8 cellular contexts compared by ENCODE assay signal in genomic region chr19:40090256-40091204, GRCh38. TPM values are rescaled to one million over a fixed set of nuclear protein-coding genes. Genes with fewer than 3 reads are reported as not detected.
DNase-seq lines count a peak whose midpoint lies in the region; ATAC-seq and TF ChIP-seq lines count a peak whose summit lies in the region.

Gene ZNF780A, minus strand, starts transcription at chr19:40090943. Its CDS starts 6,190 bp downstream, at chr19:40084753.

- H3K27ac ChIP-seq in CD8-positive, alpha-beta T cell (ENCODE audit: low read depth, low read length) = peak within 1 kb of the TSS; percentile 98
- peak within 1 kb of the TSS; percentile 93 to 94 for H3K27ac ChIP-seq in esophagus (ENCODE audit: low read depth in 2 of 2, low read length in 1 of 2)

- peaks cover 48% of the 10 kb centered on the region for H3K4me1 Mint-ChIP-seq in CD8-positive, alpha-beta T cell (ENCODE audit: low read depth)
- peaks cover 31 to 40% (median 35%) of the 10 kb centered on the region in 3 donors for H3K4me1 Mint-ChIP-seq in IgD-negative memory B cell
- peaks cover 40% of the 10 kb centered on the region for H3K4me1 Mint-ChIP-seq in activated T-cell treated with anti-CD3 and anti-CD28 coated beads, Interleukin-2, amount 50 U/mL, for 4 hours (ENCODE audit: low read depth)

- no peaks in the 10 kb centered on the region for H3K27me3 ChIP-seq in CD8-positive, alpha-beta T cell (ENCODE audit: insufficient read depth, low read length)
- H3K27me3 ChIP-seq in esophagus (ENCODE audit: control insufficient read depth in 1 of 2, insufficient read depth in 2 of 2, low read length in 2 of 2) = no peaks in the 10 kb centered on the region

- H3K27ac Mint-ChIP-seq in CD8-positive, alpha-beta T cell = peak within 1 kb of the TSS; percentile 100
- H3K27ac Mint-ChIP-seq in IgD-negative memory B cell = peak within 1 kb of the TSS; percentile 92 to 100 (median 98)

- peak within 1 kb of the TSS; percentile 100 for H3K4me3 Mint-ChIP-seq in CD8-positive, alpha-beta T cell
- peak within 1 kb of the TSS; percentile 99 to 100 (median 100) for H3K4me3 Mint-ChIP-seq in IgD-negative memory B cell
- H3K4me3 Mint-ChIP-seq in activated T-cell treated with anti-CD3 and anti-CD28 coated beads, Interleukin-2, amount 50 U/mL, for 4 hours = peak within 1 kb of the TSS; percentile 100

- ATAC-seq in CD8-positive, alpha-beta T cell = peak; percentile 94
- ATAC-seq in GM21367 (IDR thresholded peaks at IDR 0.05; ENCODE audit: unreplicated experiment) = peak; percentile 76
- peak; percentile 93 to 94 for ATAC-seq in activated T-cell treated with anti-CD3 and anti-CD28 coated beads, Interleukin-2, amount 50 U/mL, for 4 hours

- peaks cover 24% of the 10 kb centered on the region for H3K4me1 ChIP-seq in CD8-positive, alpha-beta T cell (ENCODE audit: insufficient read depth, low read length)
- no peaks in the 10 kb centered on the region for H3K4me1 ChIP-seq in esophagus (ENCODE audit: control insufficient read depth in 2 of 2, insufficient read depth in 2 of 2, low read length in 1 of 2)

- intact Hi-C loops in CD8-positive, alpha-beta T cell (cut with DNase I, micrococcal nuclease) = loop anchor here (1.0 to 2.0 kb wide), 6 partner anchors 34 to 119 kb away; partner anchors contain the start of genes PSMC4 (in 2 of the 2), MAP3K10 (in 1 of the 2), ZNF546 (in 1 of the 2) and ZNF780B (in 1 of the 2)

- TF ChIP-seq CTCF in CD8-positive, alpha-beta T cell (IDR thresholded peaks at IDR 0.05) = no peak

- H3K36me3 ChIP-seq in CD8-positive, alpha-beta T cell (ENCODE audit: insufficient read depth, low read length) = no peaks in the 10 kb centered on the region
- no peaks in the 10 kb centered on the region for H3K36me3 ChIP-seq in esophagus (ENCODE audit: control insufficient read depth in 2 of 2, insufficient read depth in 2 of 2, low read length in 1 of 2)

- CTCF ChIA-PET in CD8-positive, alpha-beta T cell (lab: Charles Lee) = interaction anchor here (0.9 kb wide), 1 partner anchor 31 kb away, joined by 3 read pairs; no protein-coding TSS in a partner anchor

- POLR2A ChIA-PET in CD8-positive, alpha-beta T cell (lab: Charles Lee) = interaction anchor here (0.5 to 2.0 kb wide), 6 partner anchors 32 to 149 kb away, joined by 3 to 12 read pairs (median 4); partner anchors contain the start of genes PSMC4, ZNF546 and ZNF780B

- DNase-seq in CD8-positive, alpha-beta T cell = peak; percentile 55 to 85 (median 70)
- DNase-seq in activated T-cell treated with anti-CD3 and anti-CD28 coated beads, Interleukin-2, amount 50 U/mL, for 4 hours = peak; percentile 63
- peak; percentile 78 for DNase-seq in mucosa of gallbladder (ENCODE audit: low spot score)
- DNase-seq in stimulated activated CD8-positive, alpha-beta memory T cell treated with anti-CD3 and anti-CD28 coated beads, Interleukin-4, amount 100 ng/mL, for 24 hours (ENCODE audit: low read depth) = peak; percentile 66

- H3K9me3 Mint-ChIP-seq in CD8-positive, alpha-beta T cell = peaks cover 3% of the 10 kb centered on the region
- peaks cover under 1 to 11% (median 2%) of the 10 kb centered on the region in 3 donors for H3K9me3 Mint-ChIP-seq in IgD-negative memory B cell
- H3K9me3 Mint-ChIP-seq in activated T-cell treated with anti-CD3 and anti-CD28 coated beads, Interleukin-2, amount 50 U/mL, for 4 hours = peaks cover 4% of the 10 kb centered on the region

- peak within 1 kb of the TSS; percentile 99 for H3K4me3 ChIP-seq in CD8-positive, alpha-beta T cell (ENCODE audit: low read depth, low read length)
- H3K4me3 ChIP-seq in esophagus (ENCODE audit: low read depth in 1 of 2, low read length in 2 of 2) = peak within 1 kb of the TSS; percentile 88

- 0 to 1% methylated on average over 46 of the region's 46 CpGs for WGBS in esophagus, 2 donors

- H3K27me3 Mint-ChIP-seq in CD8-positive, alpha-beta T cell (ENCODE audit: low read depth) = peaks cover 7% of the 10 kb centered on the region
- H3K27me3 Mint-ChIP-seq in IgD-negative memory B cell = peaks cover 3% of the 10 kb centered on the region
- peaks cover 9% of the 10 kb centered on the region for H3K27me3 Mint-ChIP-seq in activated T-cell treated with anti-CD3 and anti-CD28 coated beads, Interleukin-2, amount 50 U/mL, for 4 hours (ENCODE audit: low read depth)

- H3K36me3 Mint-ChIP-seq in CD8-positive, alpha-beta T cell = peaks cover 26% of the 10 kb centered on the region
- H3K36me3 Mint-ChIP-seq in IgD-negative memory B cell = peaks cover 3% of the 10 kb centered on the region
- H3K36me3 Mint-ChIP-seq in activated T-cell treated with anti-CD3 and anti-CD28 coated beads, Interleukin-2, amount 50 U/mL, for 4 hours (ENCODE audit: insufficient read depth) = peaks cover 13% of the 10 kb centered on the region

- no peaks in the 10 kb centered on the region for H3K9me3 ChIP-seq in CD8-positive, alpha-beta T cell (ENCODE audit: low read length)
- no peaks in the 10 kb centered on the region for H3K9me3 ChIP-seq in esophagus (ENCODE audit: control insufficient read depth in 2 of 2, insufficient read depth in 1 of 2, low read depth in 1 of 2, low read length in 1 of 2)

TF ChIP-seq in PFSK-1, 5 proteins besides CTCF, POLR2A, EP300 and RAD21:
- TF ChIP-seq POLR2AphosphoS5 (IDR thresholded peaks at IDR 0.05; ENCODE audit: low read depth, low read length) (peak; percentile 85), TAF1 (IDR thresholded peaks at IDR 0.05; ENCODE audit: borderline replicate concordance, insufficient read depth, low read length) (peak; percentile 88), FOXP2 (optimal IDR thresholded peaks at IDR 0.05; ENCODE audit: borderline replicate concordance, extremely low read depth, extremely low read length, insufficient read depth) (peak; percentile 28), SIN3A (IDR thresholded peaks at IDR 0.05; ENCODE audit: borderline replicate concordance, insufficient read depth, low read length) (no peak), REST (IDR thresholded peaks at IDR 0.05; ENCODE audit: insufficient read depth in 1 of 2, low read depth in 2 of 2, low read length in 2 of 2) (peak in 1 of 2 experiments; percentile 17; a peak in 1 of 4 replicates)
TF ChIP-seq in PFSK-1: peak in this region for 4.

RNA-seq across cellular contexts. Expression of gene ZNF780A, which starts in this region (rescaled TPM):
- 10 to 100 TPM; 10.6 to 11.6 TPM for total RNA-seq in CD8-positive, alpha-beta T cell
- polyA plus RNA-seq in IgD-negative memory B cell = 9.6 TPM
- polyA plus RNA-seq in PFSK-1 (2012; ENCODE audit: insufficient read length, low read depth) = 2.1 TPM
- 10 to 100 TPM; 14.3 to 15.4 (median 14.4) TPM for total RNA-seq in activated T-cell treated with anti-CD3 and anti-CD28 coated beads, Interleukin-2, amount 50 U/mL, for 4 hours
- 10 to 100 TPM; 17.7 to 20.9 TPM for polyA plus RNA-seq in esophagus
- total RNA-seq in mucosa of gallbladder = 24.1 TPM

Comparison
In these comparisons a context has a peak if more than half of its experiments do, and no peak if none do; other contexts are left out.
1. Peak in every context shown above with its lines: DNase-seq, ATAC-seq, H3K4me3 ChIP-seq and H3K27ac ChIP-seq.